9 cellular contexts compared by ENCODE assay signal in the genomic region with DNA sequence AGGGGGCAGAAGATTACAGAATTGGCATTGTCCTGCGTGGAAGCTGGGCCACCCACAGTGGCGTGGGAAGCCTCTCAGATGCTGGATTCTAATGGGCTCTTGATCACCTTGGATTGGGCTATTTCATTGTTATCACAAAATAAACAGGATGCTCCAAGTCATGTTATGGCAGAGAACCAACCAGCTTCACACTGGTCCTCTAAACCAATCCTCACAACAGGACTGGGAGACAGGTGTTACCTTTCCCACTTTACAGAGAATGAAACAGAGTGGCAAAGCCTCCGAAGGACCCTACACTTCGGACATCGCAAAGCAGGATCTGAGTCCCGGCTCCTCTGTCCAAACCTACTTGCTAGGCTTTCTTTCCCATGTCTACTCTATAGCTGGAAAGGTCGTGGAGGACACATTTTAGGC. TPM values are rescaled to one million over a fixed set of nuclear protein-coding genes. Genes with fewer than 3 reads are reported as not detected.
DNase-seq lines count a peak whose midpoint lies in the region; ATAC-seq and TF ChIP-seq lines count a peak whose summit lies in the region.
"Had no signal": no experiment of that assay in that cellular context is flagged by ENCODE, and none has a peak within 500 bp of the region (broad histone marks: within the 10 kb centered on the region; RNA-seq: fewer than 3 reads in every experiment).

No MANE protein-coding gene starts in this region.

- no peaks in the 10 kb centered on the region for H3K36me3 ChIP-seq in heart right ventricle

- intact Hi-C loops in heart right ventricle (cut with DNase I), result loop anchor here in 1 of 10 donors (2.0 kb wide), 1 partner anchor 23 kb away; no protein-coding TSS in a partner anchor

- H3K27ac ChIP-seq in VCaP, result peak overlapping the region; percentile 97
- H3K27ac ChIP-seq in heart right ventricle, result peak overlapping the region; percentile 79 to 96 (median 92)
- peak overlapping the region in 20 of 21 experiments; percentile 52 to 94 (median 80) for H3K27ac ChIP-seq in skin epidermis
- H3K27ac ChIP-seq: 22Rv1 had no signal

- no peaks in the 10 kb centered on the region for H3K27me3 ChIP-seq in heart right ventricle

- DNase-seq in DMS153 (lab: John Stamatoyannopoulos, UW), result peak; percentile 1
- DNase-seq in DMS153 treated with DMSO at 0.1 percent for 48 hours (lab: John Stamatoyannopoulos, UW; ENCODE audit: unreplicated experiment), result no peak
- DNase-seq in heart right ventricle, result no peak
- DNase-seq in glomerular visceral epithelial cell (ENCODE audit: extremely low spot score), result no peak
- no peak for DNase-seq in kidney glomerular epithelial cell (lab: John Stamatoyannopoulos, UW)

- no peaks in the 10 kb centered on the region for H3K9me3 ChIP-seq in heart right ventricle

- WGBS in heart right ventricle, 2 donors, result 11 to 12% methylated on average over 7 of the region's 7 CpGs

- TF ChIP-seq CTCF in VCaP (conservative IDR thresholded peaks at IDR 0.05) (no peak), heart right ventricle (IDR thresholded peaks at IDR 0.05) (no peak)

- H3K4me3 ChIP-seq in heart right ventricle, result peak overlapping the region; percentile 61 to 92 (median 78)
- H3K4me3 ChIP-seq in skin epidermis, result peak overlapping the region; percentile 43 to 73 (median 64)

- ATAC-seq in heart right ventricle (peak in 7 of 8 donors; percentile 0 to 21 (median 7)), GM21619 (IDR thresholded peaks at IDR 0.05; ENCODE audit: unreplicated experiment) (no peak)

- H3K4me1 ChIP-seq in heart right ventricle, result peaks cover 9 to 68% (median 43%) of the 10 kb centered on the region in 9 donors

RNA-seq across cellular contexts. Expression of gene SMIM3, which starts 0.4 kb away (rescaled TPM):
- total RNA-seq in heart right ventricle, result 10 to 100 TPM in 6 of 10 donors, 1 to 10 TPM in 4; 7.1 to 24.2 (median 10.9) TPM
- polyA plus RNA-seq in heart right ventricle, result 10 to 100 TPM; 18.8 to 41.5 TPM

RNA-seq across cellular contexts. Expression of gene DCTN4, which starts 19.3 kb away (rescaled TPM):
- 10 to 100 TPM; 42.9 to 68.3 (median 58.2) TPM for total RNA-seq in heart right ventricle
- 10 to 100 TPM; 20.0 TPM for polyA plus RNA-seq in heart right ventricle
